Comparison of ENCODE assay signal across 9 cellular contexts in the genomic region with DNA sequence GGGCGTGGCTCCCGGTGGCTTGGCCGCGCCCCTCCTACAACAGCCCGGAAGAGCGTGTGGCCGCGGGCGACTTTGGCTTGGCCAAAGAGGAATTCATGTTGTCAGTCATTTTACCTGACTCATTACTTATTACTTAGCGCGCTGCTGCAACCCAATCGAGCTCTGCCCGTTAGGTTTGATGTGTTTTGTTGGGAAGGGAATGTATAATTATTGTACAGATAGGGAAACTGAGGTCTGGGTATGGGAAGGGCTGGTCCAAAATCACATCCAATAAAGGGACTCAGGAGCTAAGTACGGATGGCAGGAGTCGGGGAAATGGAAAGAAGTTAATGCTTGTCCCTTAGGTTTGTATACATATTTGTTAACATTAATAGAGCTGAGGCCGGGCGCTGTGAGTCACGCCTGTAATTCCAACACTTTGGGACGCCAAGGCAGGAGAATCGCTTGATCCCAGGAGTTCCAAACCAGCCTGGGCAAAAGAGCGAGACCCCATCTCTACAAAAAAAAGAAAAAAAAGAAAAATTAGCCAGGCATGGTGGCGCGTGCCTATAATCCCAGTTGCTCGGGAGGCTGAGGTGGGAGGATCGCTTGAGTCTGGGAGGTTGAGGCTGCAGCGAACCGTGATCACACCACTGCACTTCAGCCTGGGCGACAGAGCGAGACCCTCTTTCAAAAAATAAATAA. TPM values are rescaled to one million over a fixed set of nuclear protein-coding genes. Genes with fewer than 3 reads are reported as not detected.
DNase-seq lines count a peak whose midpoint lies in the region; ATAC-seq and TF ChIP-seq lines count a peak whose summit lies in the region.
"Had no signal": no experiment of that assay in that cellular context is flagged by ENCODE, and none has a peak within 500 bp of the region (broad histone marks: within the 10 kb centered on the region; RNA-seq: fewer than 3 reads in every experiment).

No MANE protein-coding gene starts in this region.

- peak overlapping the region; percentile 100; the same call in 1 of the 2 replicates for H3K9ac ChIP-seq in SK-N-SH

- TF ChIP-seq POLR2A in esophagus squamous epithelium (IDR thresholded peaks at IDR 0.05), result no peak

- H3K27me3 ChIP-seq in SK-N-SH (ENCODE audit: insufficient read depth) (no peaks in the 10 kb centered on the region), esophagus squamous epithelium (no peaks in the 10 kb centered on the region)

- DNase-seq in AML-193 (lab: John Stamatoyannopoulos, UW) (peak; percentile 86 to 90), SK-N-SH (no peak), esophagus squamous epithelium (lab: John Stamatoyannopoulos, UW) (no peak), posterior vena cava (ENCODE audit: low spot score) (peak; percentile 98), COR-L47 (lab: John Stamatoyannopoulos, UW) (no peak)
- DNase-seq in activated effector memory CD4-positive, alpha-beta T cell treated with anti-CD3 and anti-CD28 coated beads, Interleukin-2, amount 50 U/mL, for 16 hours, result no peak

- intact Hi-C loops in esophagus squamous epithelium (cut with DNase I) (no loop called here), posterior vena cava (cut with DNase I) (no loop called here)

- peaks cover 6 to 15% of the 10 kb centered on the region in 2 experiments for H3K36me3 ChIP-seq in SK-N-SH (replicated peaks in 1 of 2; ENCODE audit: control insufficient read depth in 1 of 2, insufficient read depth in 2 of 2, low read length in 1 of 2)
- H3K36me3 ChIP-seq in esophagus squamous epithelium, result peaks cover 6 to 21% (median 13%) of the 10 kb centered on the region in 3 donors

- H3K9me2 ChIP-seq in SK-N-SH, result no peaks in the 10 kb centered on the region

- peak overlapping the region; percentile 99 to 100; a peak in 3 of 4 replicates for H3K27ac ChIP-seq in SK-N-SH (ENCODE audit: low read depth in 2 of 2, low read length in 1 of 2)
- H3K27ac ChIP-seq in esophagus squamous epithelium, result peak overlapping the region; percentile 98 to 100 (median 98)

- CTCF ChIA-PET in SK-N-SH (lab: Yijun Ruan, JAX), result interaction anchor here (0.7 to 8.7 kb wide), 6 partner anchors 10 to 386 kb away, joined by 3 to 60 read pairs (median 3); no protein-coding TSS in a partner anchor

- POLR2A ChIA-PET in SK-N-SH (lab: Yijun Ruan, JAX), result no interaction called here

- ATAC-seq in GM21390 (IDR thresholded peaks at IDR 0.05; ENCODE audit: unreplicated experiment) (peak; percentile 83), GM21825 (IDR thresholded peaks at IDR 0.05; ENCODE audit: unreplicated experiment) (no peak)

- H3F3A ChIP-seq in SK-N-SH (replicated peaks; ENCODE audit: insufficient read depth), result peaks cover 12% of the 10 kb centered on the region

- H3K4me3 ChIP-seq in SK-N-SH (ENCODE audit: low read depth in 2 of 2, low read length in 1 of 2), result peak overlapping the region; percentile 74 to 89
- H3K4me3 ChIP-seq in esophagus squamous epithelium, result peak overlapping the region; percentile 63 to 89 (median 78)

- TF ChIP-seq CTCF in SK-N-SH (IDR thresholded peaks at IDR 0.05), result no peak
- TF ChIP-seq CTCF in esophagus squamous epithelium (IDR thresholded peaks at IDR 0.05), result no peak

- H3K9me3 ChIP-seq in SK-N-SH, result no peaks in the 10 kb centered on the region
- no peaks in the 10 kb centered on the region for H3K9me3 ChIP-seq in esophagus squamous epithelium

- TF ChIP-seq RAD21 in SK-N-SH (IDR thresholded peaks at IDR 0.05; ENCODE audit: low read length), result no peak

- no peak for TF ChIP-seq EP300 in SK-N-SH (IDR thresholded peaks at IDR 0.05; ENCODE audit: borderline replicate concordance in 1 of 2, low read depth in 1 of 2, low read length in 1 of 2)

- H2AFZ ChIP-seq in SK-N-SH (ENCODE audit: low read depth), result peak overlapping the region; percentile 96

- WGBS in SK-N-SH (ENCODE audit: low lambda C conversion rate), result 62% methylated on average over 20 of the region's 29 CpGs
- 35% methylated on average over 19 to 28 of the region's 29 CpGs for WGBS in esophagus squamous epithelium, 2 donors

- no peaks in the 10 kb centered on the region for H4K20me1 ChIP-seq in SK-N-SH (ENCODE audit: insufficient read depth)

- H3K79me2 ChIP-seq in SK-N-SH (ENCODE audit: insufficient read depth), result peaks cover 32% of the 10 kb centered on the region

- H3K4me1 ChIP-seq in SK-N-SH (ENCODE audit: control insufficient read depth in 1 of 2, insufficient read depth in 2 of 2, low read depth in 1 of 2, low read length in 1 of 2), result peaks cover 9 to 16% of the 10 kb centered on the region in 2 experiments; a peak in 2 of 4 replicates
- peaks cover 18 to 54% (median 22%) of the 10 kb centered on the region in 3 donors for H3K4me1 ChIP-seq in esophagus squamous epithelium

- peak overlapping the region; percentile 97 for H3K4me2 ChIP-seq in SK-N-SH

TF ChIP-seq in SK-N-SH, 30 proteins besides CTCF, POLR2A, EP300 and RAD21:
- TF ChIP-seq TCF12 (IDR thresholded peaks at IDR 0.05) (no peak), SIN3A (IDR thresholded peaks at IDR 0.05; ENCODE audit: borderline replicate concordance, low read depth, low read length) (0 out of 2 replicates have a peak, but pooled peaks have one; percentile 5), GATA2 (CRISPR knock-in tag; IDR thresholded peaks at IDR 0.05) (no peak), POLR2AphosphoS5 (IDR thresholded peaks at IDR 0.05; ENCODE audit: low read depth, low read length) (peak; percentile 50), RCOR1 (IDR thresholded peaks at IDR 0.05; ENCODE audit: low read length) (no peak), TAF1 (IDR thresholded peaks at IDR 0.05; ENCODE audit: borderline replicate concordance, low read depth, low read length) (0 out of 2 replicates have a peak, but pooled peaks have one; percentile 21), ELF1 (IDR thresholded peaks at IDR 0.05) (peak; percentile 12), TEAD4 (IDR thresholded peaks at IDR 0.05; ENCODE audit: borderline replicate concordance, insufficient read depth) (no peak), PBX3 (IDR thresholded peaks at IDR 0.05) (0 out of 2 replicates have a peak, but pooled peaks have one; percentile 16)

RNA-seq across cellular contexts. Expression of gene ZNF335, which starts 0.6 kb away (rescaled TPM):
- 8.5 and 11.7 TPM in 2 replicates for polyA plus RNA-seq in SK-N-SH (2012; rRNA removed)
- 3.0 and 4.5 TPM in 2 replicates for polyA plus RNA-seq in SK-N-SH (2012; cell fraction: cytosol; rRNA removed)
- 47.8 and 52.8 TPM in 2 replicates for polyA plus RNA-seq in SK-N-SH (2012; cell fraction: nucleus; rRNA removed)
- total RNA-seq in esophagus squamous epithelium, result 10 to 100 TPM; 10.5 to 22.5 (median 19.8) TPM
- 10 to 100 TPM; 12.6 to 13.7 TPM for total RNA-seq in posterior vena cava

RNA-seq across cellular contexts. Expression of gene MMP9, which starts 36.1 kb away (rescaled TPM):
- polyA plus RNA-seq in SK-N-SH (2012; rRNA removed), result 0.18 and 0.23 TPM in 2 replicates
- 0.09 and 0.12 TPM in 2 replicates for polyA plus RNA-seq in SK-N-SH (2012; cell fraction: cytosol; rRNA removed)
- polyA plus RNA-seq in SK-N-SH (2012; cell fraction: nucleus; rRNA removed), result 0.42 and 0.46 TPM in 2 replicates
- total RNA-seq in esophagus squamous epithelium, result under 1 TPM in 3 of 4 donors, not detected in 1; 0.18 to 0.50 (median 0.38) TPM
- 10 to 100 TPM in 1 of 2 donors, 1 to 10 TPM in 1; 2.2 to 16.6 TPM for total RNA-seq in posterior vena cava
- total RNA-seq: LHCN-M2 had no signal

RNA-seq across cellular contexts. Expression of gene PCIF1, which starts 38.2 kb away (rescaled TPM):
- 18.2 and 23.1 TPM in 2 replicates for polyA plus RNA-seq in SK-N-SH (2012; rRNA removed)
- 12.0 and 16.5 TPM in 2 replicates for polyA plus RNA-seq in SK-N-SH (2012; cell fraction: cytosol; rRNA removed)
- polyA plus RNA-seq in SK-N-SH (2012; cell fraction: nucleus; rRNA removed), result 30.5 and 34.6 TPM in 2 replicates
- 10 to 100 TPM; 10.4 to 36.8 (median 16.4) TPM for total RNA-seq in esophagus squamous epithelium
- total RNA-seq in posterior vena cava, result 10 to 100 TPM; 27.3 to 35.7 TPM

RNA-seq across cellular contexts. Expression of gene SLC12A5, which starts 56.4 kb away (rescaled TPM):
- 8.5 and 19.9 TPM in 2 replicates for polyA plus RNA-seq in SK-N-SH (2012; rRNA removed)
- polyA plus RNA-seq in SK-N-SH (2012; cell fraction: cytosol; rRNA removed), result 12.5 and 13.7 TPM in 2 replicates
- 10.6 and 12.8 TPM in 2 replicates for polyA plus RNA-seq in SK-N-SH (2012; cell fraction: nucleus; rRNA removed)
- not detected for total RNA-seq in esophagus squamous epithelium
- under 1 TPM in 1 of 2 donors, not detected in 1; 0.48 TPM for total RNA-seq in posterior vena cava

Comparison
In these comparisons a context has a peak if more than half of its experiments do, and no peak if none do; other contexts are left out.
1. DNase-seq: peak in AML-193 (2 of 2) and posterior vena cava (single experiment); none in SK-N-SH (single experiment), esophagus squamous epithelium (single experiment), COR-L47 (single experiment) and activated effector memory CD4-positive, alpha-beta T cell treated with anti-CD3 and anti-CD28 coated beads, Interleukin-2, amount 50 U/mL, for 16 hours (single experiment).